In the genomic region with DNA sequence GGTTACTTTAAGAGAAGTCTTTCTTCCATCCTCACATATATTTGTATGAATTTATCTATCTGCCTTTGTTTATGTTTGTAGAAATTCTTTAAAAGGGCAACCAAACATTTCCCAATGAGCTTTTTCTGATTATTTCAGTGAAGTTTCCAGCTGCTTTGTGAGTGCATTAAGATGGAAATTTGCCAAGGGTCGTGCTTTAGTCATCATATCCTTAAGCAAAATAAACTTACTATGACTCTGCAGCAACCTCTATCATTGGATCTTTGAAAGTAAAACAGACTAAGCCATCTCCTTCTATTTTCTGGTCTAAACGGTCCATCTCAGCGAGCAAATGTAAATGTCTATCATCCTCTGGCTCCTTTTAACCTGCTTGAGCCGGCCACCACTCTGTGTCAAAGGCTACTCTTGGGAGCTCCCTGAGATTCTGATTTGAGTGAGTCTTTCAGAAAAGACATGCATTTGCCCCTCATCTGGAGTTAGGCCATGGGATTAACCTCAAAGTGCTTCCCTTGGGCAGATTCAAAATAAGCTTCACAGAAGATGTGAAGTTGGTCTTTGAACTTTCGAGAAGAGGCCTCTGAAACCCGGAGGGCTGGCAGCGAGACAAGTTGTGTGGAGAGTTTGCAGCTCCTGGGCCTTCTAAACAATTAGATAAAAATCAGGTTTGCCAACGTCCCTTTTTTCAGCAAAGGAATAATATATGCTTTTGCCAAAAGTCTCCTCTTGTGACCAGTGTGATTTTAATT, we compare ENCODE assay signal across 1 cellular context.
TF ChIP-seq lines count a peak whose summit lies in the region.

No MANE protein-coding gene starts in this region.

TF ChIP-seq in A549, 52 proteins besides CTCF, POLR2A, EP300 and RAD21 (continued from another document):
- TF ChIP-seq, protein P1, sequence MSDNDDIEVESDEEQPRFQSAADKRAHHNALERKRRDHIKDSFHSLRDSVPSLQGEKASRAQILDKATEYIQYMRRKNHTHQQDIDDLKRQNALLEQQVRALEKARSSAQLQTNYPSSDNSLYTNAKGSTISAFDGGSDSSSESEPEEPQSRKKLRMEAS (IDR thresholded peaks at IDR 0.05) = no peak
